Comparison of ENCODE assay signal across 33 cellular contexts in genomic region chr2:165985120-165985519, GRCh38.
"Had no signal": no experiment of that assay in that cellular context is flagged by ENCODE, and none has a peak within 500 bp of the region (broad histone marks: within the 10 kb centered on the region; RNA-seq: fewer than 3 reads in every experiment).

No MANE protein-coding gene starts in this region.

- DNase-seq: activated B cell treated with CpG ODN at 0.5 μM for 24 hours; activated CD4-positive, alpha-beta memory T cell treated with anti-CD3 and anti-CD28 coated beads for 36 hours; activated CD4-positive, alpha-beta T cell treated with anti-CD3 and anti-CD28 coated beads for 4 hours; activated CD4-positive, alpha-beta T cell treated with anti-CD3 and anti-CD28 coated beads, Interleukin-2, amount 10 ng/mL, durations not matched to agents 24 days and 14 days; activated CD4-positive, alpha-beta T cell treated with anti-CD3 and anti-CD28 coated beads, Interleukin-2, amount 50 U/mL, for 1 hour; activated CD4-positive, alpha-beta T cell treated with anti-CD3 and anti-CD28 coated beads, Interleukin-2, amount 50 U/mL, for 4 hours; activated CD4-positive, CD25-positive, alpha-beta regulatory T cell treated with anti-CD3 and anti-CD28 coated beads, Interleukin-2, amount 50 U/mL, for 72 hours; activated CD8-positive, alpha-beta memory T cell treated with anti-CD3 and anti-CD28 coated beads, Interleukin-2, amount 50 U/mL, for 4 hours; activated CD8-positive, alpha-beta T cell treated with anti-CD3 and anti-CD28 coated beads for 36 hours; activated effector memory CD4-positive, alpha-beta T cell treated with anti-CD3 and anti-CD28 coated beads, Interleukin-2, amount 50 U/mL, for 16 hours; activated gamma-delta T cell treated with Interleukin-2 at 50 U/mL for 16 hours; activated naive CD4-positive, alpha-beta T cell; activated naive CD4-positive, alpha-beta T cell treated with anti-CD3 and anti-CD28 coated beads for 36 hours; activated naive CD4-positive, alpha-beta T cell treated with anti-CD3 and anti-CD28 coated beads, Interleukin-2, amount 50 U/mL, for 16 hours; activated naive CD8-positive, alpha-beta T cell treated with anti-CD3 and anti-CD28 coated beads for 36 hours; activated T-cell treated with anti-CD3 and anti-CD28 coated beads for 4 hours; activated T-cell treated with anti-CD3 and anti-CD28 coated beads, Interleukin-2, amount 50 U/mL, for 1 hour; activated T-cell treated with anti-CD3 and anti-CD28 coated beads, Interleukin-2, amount 50 U/mL, for 4 hours; activated T-cell treated with anti-CD3 and anti-CD28 coated beads, Interleukin-2, amount 50 U/mL, for 72 hours; adrenal gland; amniotic stem cell; aorta; body of pancreas; brain microvascular endothelial cell; central memory CD4-positive, alpha-beta T cell; T-helper 2 cell; T-helper 9 cell had no signal

- H3K9me3 ChIP-seq: adrenal gland, body of pancreas, breast epithelium had no signal

- ATAC-seq: activated CD8-positive, alpha-beta T cell treated with anti-CD3 and anti-CD28 coated beads for 36 hours; activated naive CD4-positive, alpha-beta T cell treated with anti-CD3 and anti-CD28 coated beads, Interleukin-2, amount 50 U/mL, for 72 hours; activated T-cell treated with anti-CD3 and anti-CD28 coated beads, Interleukin-2, amount 50 U/mL, for 4 hours; activated T-cell treated with anti-CD3 and anti-CD28 coated beads, Interleukin-2, amount 50 U/mL, for 72 hours; activated T-helper 17 cell treated with anti-CD3 and anti-CD28 coated beads, Interleukin-2, amount 50 U/mL, for 72 hours; body of pancreas had no signal

- H3K4me1 ChIP-seq: adrenal gland, body of pancreas, breast epithelium had no signal

- H3K4me3 ChIP-seq: adrenal gland, body of pancreas, breast epithelium had no signal

- H3K27ac ChIP-seq: adrenal gland, body of pancreas, brain microvascular endothelial cell, breast epithelium, VCaP had no signal

- H3K36me3 ChIP-seq: adrenal gland, brain microvascular endothelial cell, breast epithelium had no signal

- FAIRE-seq: astrocyte, TTC549 had no signal

- H3K27me3 ChIP-seq: adrenal gland, body of pancreas, brain microvascular endothelial cell, breast epithelium had no signal
